Comparison of ENCODE assay signal across 9 cellular contexts in the genomic region with DNA sequence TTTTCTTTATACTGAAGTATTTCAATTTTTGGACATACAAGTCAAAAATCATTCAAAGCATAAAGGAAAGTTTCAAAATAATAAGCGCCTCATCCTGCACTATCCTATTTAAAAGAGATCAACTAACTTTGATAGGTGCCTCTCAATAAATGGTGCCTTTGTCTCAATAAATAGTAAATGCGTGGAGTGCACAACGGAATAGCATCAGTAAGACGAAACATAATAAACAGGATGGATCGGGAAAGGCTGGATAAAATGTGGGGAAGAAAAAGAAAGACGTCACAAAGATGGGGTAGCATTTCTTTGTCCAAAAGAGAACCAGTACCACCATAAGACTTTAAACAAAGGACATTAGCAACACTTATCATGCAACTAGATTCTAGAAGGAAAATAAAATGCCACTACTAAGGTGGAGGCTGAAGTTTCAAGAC. TPM values are rescaled to one million over a fixed set of nuclear protein-coding genes. Genes with fewer than 3 reads are reported as not detected.
A peak's percentile ranks its signal among the peaks of the same experiment; 100 is the strongest.
DNase-seq lines count a peak whose midpoint lies in the region; ATAC-seq and TF ChIP-seq lines count a peak whose summit lies in the region.
"Had no signal": no experiment of that assay in that cellular context is flagged by ENCODE, and none has a peak within 500 bp of the region (broad histone marks: within the 10 kb centered on the region; RNA-seq: fewer than 3 reads in every experiment).

No MANE protein-coding gene starts in this region.

- DNase-seq in SJCRH30 (no peak), fibroblast of villous mesenchyme (ENCODE audit: low read depth) (no peak), gastrocnemius medialis (no peak), NCI-H69 (lab: John Stamatoyannopoulos, UW) (no peak), SK-N-DZ (ENCODE audit: low spot score) (no peak)
- DNase-seq: NCI-H1436 treated with DMSO at 0.1 percent for 48 hours had no signal

- in situ Hi-C loops in gastrocnemius medialis (cut with MboI; ENCODE audit: low sequenced_read_pairs in 4 of 4): no loop called here

- H3K9me3 ChIP-seq in SJCRH30 (replicated peaks) (no peaks in the 10 kb centered on the region), gastrocnemius medialis (no peaks in the 10 kb centered on the region)

- ATAC-seq in GM18909 (IDR thresholded peaks at IDR 0.05; ENCODE audit: poor library complexity, unreplicated experiment) (peak; percentile 19), gastrocnemius medialis (no peak), GM21381 (IDR thresholded peaks at IDR 0.05; ENCODE audit: unreplicated experiment) (no peak), GM21717 (IDR thresholded peaks at IDR 0.05; ENCODE audit: unreplicated experiment) (no peak)

- H3K27me3 ChIP-seq in SJCRH30 (no peaks in the 10 kb centered on the region), gastrocnemius medialis (peaks cover 0 to 4% (median 3%) of the 10 kb centered on the region in 3 donors)

- TF ChIP-seq POLR2A in gastrocnemius medialis (IDR thresholded peaks at IDR 0.05): no peak

- no peak overlapping the region for H3K27ac ChIP-seq in SJCRH30
- H3K27ac ChIP-seq in gastrocnemius medialis: peak overlapping the region; percentile 15 to 56 (median 40)

- H3K4me3 ChIP-seq in SJCRH30: peak overlapping the region; percentile 86
- peak overlapping the region; percentile 52 for H3K4me3 ChIP-seq in fibroblast of villous mesenchyme (ENCODE audit: low read depth, low read length)
- peak overlapping the region; percentile 42 to 69 (median 50) for H3K4me3 ChIP-seq in gastrocnemius medialis

- H3K36me3 ChIP-seq in SJCRH30: no peaks in the 10 kb centered on the region
- no peaks in the 10 kb centered on the region for H3K36me3 ChIP-seq in gastrocnemius medialis

- no peak for TF ChIP-seq CTCF in fibroblast of villous mesenchyme (IDR thresholded peaks at IDR 0.05; ENCODE audit: insufficient read depth, low read depth, low read length)
- TF ChIP-seq CTCF in gastrocnemius medialis (IDR thresholded peaks at IDR 0.05 in 4 of 5, conservative IDR thresholded peaks at IDR 0.05 in 1 of 5): no peak

- H3K4me1 ChIP-seq in SJCRH30 (peaks cover 4% of the 10 kb centered on the region; the same call in 1 of the 2 replicates), gastrocnemius medialis (peaks cover 11 to 14% of the 10 kb centered on the region in 2 donors)

- intact Hi-C loops in gastrocnemius medialis (cut with DNase I; ENCODE audit: low total_unique reads): loop anchor here (10.0 kb wide), 1 partner anchor 121 kb away; a partner anchor contains a TSS

RNA-seq across cellular contexts. Expression of a gene that starts 0.6 kb away (rescaled TPM):
- 12.3 and 14.3 TPM in 2 replicates for total RNA-seq in SJCRH30 (2014; rRNA removed; shearing (Covaris generic))
- total RNA-seq in fibroblast of villous mesenchyme (3.9 and 7.1 TPM in 2 replicates), gastrocnemius medialis (1 to 10 TPM in 3 of 4 donors, under 1 TPM in 1; 0.85 to 6.0 (median 1.4) TPM)
- 38.9 and 46.0 TPM in 2 replicates for polyA plus RNA-seq in SK-N-DZ (2014; cell fraction: cytosol; rRNA removed)
- 17.1 and 24.7 TPM in 2 replicates for polyA plus RNA-seq in SK-N-DZ (2014; cell fraction: nucleus; rRNA removed)
